25 cellular contexts compared by ENCODE assay signal in genomic region chr17:82605939-82606600, GRCh38. TPM values are rescaled to one million over a fixed set of nuclear protein-coding genes. Genes with fewer than 3 reads are reported as not detected.
DNase-seq lines count a peak whose midpoint lies in the region; ATAC-seq, FAIRE-seq and TF ChIP-seq lines count a peak whose summit lies in the region.
"Had no signal": no experiment of that assay in that cellular context is flagged by ENCODE, and none has a peak within 500 bp of the region (broad histone marks: within the 10 kb centered on the region; RNA-seq: fewer than 3 reads in every experiment).

No MANE protein-coding gene starts in this region.

- peaks cover 54% of the 10 kb centered on the region; the same call in 2 of the 3 replicates for H3K36me3 ChIP-seq in K562 (ENCODE audit: control insufficient read depth, insufficient read depth, low read length)
- peaks cover 29 to 40% of the 10 kb centered on the region in 2 experiments for H3K36me3 ChIP-seq in HepG2 (replicated peaks in 1 of 2; ENCODE audit: control insufficient read depth in 1 of 2, insufficient read depth in 2 of 2, low read length in 2 of 2)

- POLR2A ChIA-PET in K562 (lab: Yijun Ruan, JAX) = interaction anchor here (0.8 kb wide), 1 partner anchor 71 kb away, joined by 3 read pairs; no protein-coding TSS in a partner anchor
- POLR2A ChIA-PET in HepG2 (lab: Yijun Ruan, JAX) = interaction anchor here (0.9 kb wide), 1 partner anchor 38 kb away, joined by 3 read pairs; no protein-coding TSS in a partner anchor

- 88% methylated on average over 16 of the region's 16 CpGs for WGBS in K562 (ENCODE audit: insufficient coverage, low coverage, missing lambda C conversion rate)
- 83% methylated on average over 16 of the region's 16 CpGs for WGBS in HepG2 (ENCODE audit: low lambda C conversion rate)

- FAIRE-seq in K562 (lab: Jason Lieb, UNC) = no peak
- no peak for FAIRE-seq in HepG2 (lab: Jason Lieb, UNC)
- FAIRE-seq: A204.1, D721Med, GM19239 had no signal

- H3K9me3 Mint-ChIP-seq in activated T-cell treated with anti-CD3 and anti-CD28 coated beads, Interleukin-2, amount 50 U/mL, for 24 hours = no peaks in the 10 kb centered on the region
- H3K9me3 Mint-ChIP-seq: activated T-cell treated with anti-CD3 and anti-CD28 coated beads, Interleukin-2, amount 50 U/mL, for 72 hours had no signal

- no TSS peak for BruUV-seq in K562 (replicated peaks; lab: Mats Ljungman, UMichigan)
- no TSS peak for BruUV-seq in HepG2 (replicated peaks; lab: Mats Ljungman, UMichigan)

- H3K4me1 ChIP-seq in K562 (replicated peaks in 1 of 2; ENCODE audit: control insufficient read depth in 2 of 2, insufficient read depth in 2 of 2, low read length in 2 of 2) = peaks cover 2 to 7% of the 10 kb centered on the region in 2 experiments
- H3K4me1 ChIP-seq in HepG2 (ENCODE audit: insufficient read depth, low read length) = peaks cover 14% of the 10 kb centered on the region
- H3K4me1 ChIP-seq: body of pancreas, SJSA1 had no signal

- no peak overlapping the region for H3K4me3 Mint-ChIP-seq in activated T-cell treated with anti-CD3 and anti-CD28 coated beads, Interleukin-2, amount 50 U/mL, for 24 hours
- H3K4me3 Mint-ChIP-seq: activated naive CD8-positive, alpha-beta T cell; activated T-cell treated with anti-CD3 and anti-CD28 coated beads, Interleukin-2, amount 50 U/mL, for 72 hours had no signal

- no peak for TF ChIP-seq POLR2A in K562 (conservative IDR thresholded peaks at IDR 0.05)
- TF ChIP-seq POLR2A in HepG2 (IDR thresholded peaks at IDR 0.05; ENCODE audit: insufficient read depth in 1 of 2, low read depth in 2 of 2, low read length in 2 of 2) = no peak

- peaks cover 16% of the 10 kb centered on the region for H3K4me1 Mint-ChIP-seq in activated T-cell treated with anti-CD3 and anti-CD28 coated beads, Interleukin-2, amount 50 U/mL, for 24 hours (ENCODE audit: low read depth)

- peak overlapping the region; percentile 44 for H3K27ac Mint-ChIP-seq in activated T-cell treated with anti-CD3 and anti-CD28 coated beads, Interleukin-2, amount 50 U/mL, for 24 hours
- H3K27ac Mint-ChIP-seq: activated naive CD8-positive, alpha-beta T cell had no signal

- no peak for TF ChIP-seq EP300 in K562 (IDR thresholded peaks at IDR 0.05; ENCODE audit: low read length)
- no peak for TF ChIP-seq EP300 in HepG2 (IDR thresholded peaks at IDR 0.05; ENCODE audit: low read depth in 2 of 2, low read length in 2 of 2)
- no peak for TF ChIP-seq EP300 in HepG2 (CRISPR knock-in tag; IDR thresholded peaks at IDR 0.05; ENCODE audit: borderline replicate concordance)

- no peak for TF ChIP-seq CTCF in K562 (IDR thresholded peaks at IDR 0.05 in 2 of 3, conservative IDR thresholded peaks at IDR 0.05 in 1 of 3; ENCODE audit: insufficient read depth in 2 of 3, low read depth in 1 of 3, low read length in 3 of 3)
- TF ChIP-seq CTCF in HepG2 (CRISPR knock-in tag; IDR thresholded peaks at IDR 0.05) = no peak

- no peak for TF ChIP-seq RAD21 in K562 (CRISPR knock-in tag; conservative IDR thresholded peaks at IDR 0.05 in 1 of 2, IDR thresholded peaks at IDR 0.05 in 1 of 2)
- TF ChIP-seq RAD21 in HepG2 (CRISPR knock-in tag; IDR thresholded peaks at IDR 0.05) = no peak

- H3K79me2 ChIP-seq in K562 (ENCODE audit: control insufficient read depth, insufficient read depth, low read length) (no peaks in the 10 kb centered on the region), HepG2 (ENCODE audit: insufficient read depth, low read length) (no peaks in the 10 kb centered on the region)

- intact Hi-C loops in K562 (cut with micrococcal nuclease) = no loop called here
- intact Hi-C loops in HepG2 (cut with micrococcal nuclease; ENCODE audit: unreplicated experiment) = no loop called here

- H3K9ac ChIP-seq in K562 (ENCODE audit: insufficient read depth in 1 of 2, low read depth in 2 of 2, low read length in 2 of 2) = no peak overlapping the region
- H3K9ac ChIP-seq in HepG2 (ENCODE audit: insufficient read depth, low read depth, low read length) = no peak overlapping the region
- H3K9ac ChIP-seq: BLaER1 had no signal

- H3K27me3 Mint-ChIP-seq in activated T-cell treated with anti-CD3 and anti-CD28 coated beads, Interleukin-2, amount 50 U/mL, for 24 hours = no peaks in the 10 kb centered on the region
- H3K27me3 Mint-ChIP-seq: activated naive CD8-positive, alpha-beta T cell had no signal

- no peak overlapping the region for H2AFZ ChIP-seq in K562 (ENCODE audit: low read depth, low read length)
- no peak overlapping the region for H2AFZ ChIP-seq in HepG2 (ENCODE audit: low read length)

- ATAC-seq in K562 (no peak), HepG2 (peak; percentile 26), GM19452 (IDR thresholded peaks at IDR 0.05; ENCODE audit: unreplicated experiment) (no peak)
- ATAC-seq: activated T-cell treated with anti-CD3 and anti-CD28 coated beads, Interleukin-2, amount 50 U/mL, for 72 hours; body of pancreas; gastroesophageal sphincter had no signal

- no peak overlapping the region for H3K4me2 ChIP-seq in K562 (ENCODE audit: insufficient read depth, low read length)
- H3K4me2 ChIP-seq in HepG2 (ENCODE audit: low read depth, low read length) = no peak overlapping the region

- no peak overlapping the region for H3K4me3 ChIP-seq in K562
- H3K4me3 ChIP-seq in HepG2 (replicated peaks in 1 of 3; ENCODE audit: insufficient read depth in 1 of 3, low read depth in 2 of 3, low read length in 3 of 3) = no peak overlapping the region
- H3K4me3 ChIP-seq: BLaER1, body of pancreas, gastroesophageal sphincter, SJSA1 had no signal

- CTCF ChIA-PET in K562 (lab: Yijun Ruan, JAX; ENCODE audit: low intra/inter-chr PET ratio) (no interaction called here), HepG2 (lab: Yijun Ruan, JAX; ENCODE audit: low intra/inter-chr PET ratio, low total read pairs) (no interaction called here)

- in situ Hi-C loops in K562 (cut with MboI) = no loop called here
- in situ Hi-C loops in HepG2 (cut with HindIII; ENCODE audit: extremely low pct_ligation_motif_present, low pct_unique_long_range_greater_than_20kb) = no loop called here

- H3K27me3 ChIP-seq in K562 (ENCODE audit: control insufficient read depth in 2 of 2, insufficient read depth in 2 of 2, low read length in 2 of 2) (no peaks in the 10 kb centered on the region), HepG2 (ENCODE audit: control insufficient read depth in 1 of 2, insufficient read depth in 2 of 2, low read length in 2 of 2) (no peaks in the 10 kb centered on the region)
- H3K27me3 ChIP-seq: BLaER1, body of pancreas, gastroesophageal sphincter, neutrophil, SJSA1 had no signal

- peaks cover 80% of the 10 kb centered on the region for H3K36me3 Mint-ChIP-seq in activated T-cell treated with anti-CD3 and anti-CD28 coated beads, Interleukin-2, amount 50 U/mL, for 24 hours (ENCODE audit: low read depth)

- no peaks in the 10 kb centered on the region for H3K9me1 ChIP-seq in K562 (ENCODE audit: control insufficient read depth, insufficient read depth, low read length)

- H3K27ac ChIP-seq in K562 (ENCODE audit: extremely low read depth, low read depth, low read length) = no peak overlapping the region
- H3K27ac ChIP-seq in HepG2 (ENCODE audit: extremely low read length, insufficient read depth, low read length) = peak overlapping the region; percentile 11
- H3K27ac ChIP-seq in substantia nigra (ENCODE audit: low read depth, low read length, poor library complexity, severe bottlenecking) = peak overlapping the region; percentile 14
- H3K27ac ChIP-seq: body of pancreas, gastroesophageal sphincter, neutrophil, SJSA1 had no signal

- no peaks in the 10 kb centered on the region for H4K20me1 ChIP-seq in K562 (replicated peaks; ENCODE audit: control insufficient read depth, insufficient read depth, low read length)
- peaks cover 7% of the 10 kb centered on the region; the same call in 1 of the 2 replicates for H4K20me1 ChIP-seq in HepG2 (ENCODE audit: insufficient read depth, low read length)

- no peak for DNase-seq in activated T-cell treated with anti-CD3 and anti-CD28 coated beads, Interleukin-2, amount 50 U/mL, for 24 hours
- DNase-seq in activated T-cell treated with anti-CD3 and anti-CD28 coated beads, Interleukin-2, amount 50 U/mL, for 48 hours = no peak
- DNase-seq in K562 (ENCODE audit: extremely low read depth in 1 of 4, low spot score in 3 of 4) (no peak), HepG2 (ENCODE audit: low spot score) (no peak), substantia nigra (lab: John Stamatoyannopoulos, UW) (no peak), NCI-H1694 (lab: John Stamatoyannopoulos, UW) (no peak), dermis blood vessel endothelial cell (no peak)
- DNase-seq: activated CD4-positive, CD25-positive, alpha-beta regulatory T cell; activated T-cell treated with anti-CD3 and anti-CD28 coated beads, Interleukin-2, amount 50 U/mL, for 72 hours; body of pancreas; cortex of kidney; erythroblast; midbrain; NCI-H82; OCI-M1; stimulated activated CD4-positive, alpha-beta T cell treated with anti-CD3 and anti-CD28 coated beads, Interleukin-15, amount 100 ng/mL, for 24 hours had no signal

- H3K9me3 ChIP-seq in K562 (replicated peaks; ENCODE audit: control insufficient read depth, insufficient read depth, low read depth, low read length) (peaks cover 2% of the 10 kb centered on the region; the same call in 1 of the 2 replicates), HepG2 (ENCODE audit: low read length) (no peaks in the 10 kb centered on the region)
- H3K9me3 ChIP-seq: BLaER1, body of pancreas, gastroesophageal sphincter, neutrophil, SJSA1 had no signal

RNA-seq across cellular contexts. Expression of gene WDR45B, which starts 42.2 kb away (rescaled TPM):
- 83.1 and 109 TPM in 2 replicates for total RNA-seq in K562 (2011; cell fraction: chromatin; rRNA removed; ENCODE audit: low replicate concordance)
- total RNA-seq in K562 (2011; cell fraction: nucleolus; rRNA removed) = 50.1 and 60.7 TPM in 2 replicates
- 83.7 and 86.3 TPM in 2 replicates for total RNA-seq in K562 (2011; cell fraction: nucleoplasm; rRNA removed)
- 30.6 and 36.8 TPM in 2 replicates for total RNA-seq in K562 (2014; rRNA removed)
- 27.9 and 30.0 TPM in 2 replicates for total RNA-seq in K562 (2014; rRNA removed; fragmentation: Illumina TruSeq; extraction: Trizol)
- total RNA-seq in K562 (2015; rRNA removed; fragmentation: Illumina TruSeq; extraction: Trizol) = 35.2 and 35.9 TPM in 2 replicates
- total RNA-seq in K562 (2021) = 35.8 and 38.3 TPM in 2 replicates
- 74.4 and 75.8 TPM in 2 replicates for polyA plus RNA-seq in K562 (2011; rRNA removed)
- polyA plus RNA-seq in K562 (2011; cell fraction: cytosol; rRNA removed) = 58.3 and 60.5 TPM in 2 replicates
- polyA plus RNA-seq in K562 (2011; cell fraction: nucleus; rRNA removed) = 106 and 133 TPM in 2 replicates
- polyA plus RNA-seq in K562 (2012) = 38.1 and 40.3 TPM in 2 replicates
- 39.2 and 40.0 TPM in 2 replicates for polyA plus RNA-seq in K562 (2014; fragmentation: Illumina TruSeq; extraction: Trizol)
- 1 to 10 TPM in 1 of 2 experiments, under 1 TPM in 1; 0.72 to 1.9 TPM for polyA plus RNA-seq in K562 (2014; fragmentation: Nextera tagmentation; extraction: Ambion mirVana)
- polyA plus RNA-seq in K562 (2014; rRNA removed) = 43.1 and 46.1 TPM in 2 replicates
- 37.0 and 42.6 TPM in 2 replicates for polyA minus RNA-seq in K562 (2011; rRNA and poly(A)+ RNA removed)
- 28.9 and 36.0 TPM in 2 replicates for polyA minus RNA-seq in K562 (2011; cell fraction: cytosol; rRNA and poly(A)+ RNA removed)
- polyA minus RNA-seq in K562 (2011; cell fraction: nucleus; rRNA and poly(A)+ RNA removed) = 29.6 and 30.9 TPM in 2 replicates
- 86.2 and 88.8 TPM in 2 replicates for total RNA-seq in HepG2 (2016; rRNA removed; fragmentation: Illumina TruSeq; extraction: Trizol)
- 59.9 and 62.3 TPM in 2 replicates for total RNA-seq in HepG2 (2016; cell fraction: cytosol; rRNA removed; fragmentation: Illumina TruSeq; extraction: Trizol; ENCODE audit: low read depth)
- 80.2 and 87.6 TPM in 2 replicates for total RNA-seq in HepG2 (2016; cell fraction: insoluble cytoplasmic fraction; rRNA removed; fragmentation: Illumina TruSeq; extraction: Trizol)
- total RNA-seq in HepG2 (2016; cell fraction: membrane; rRNA removed; fragmentation: Illumina TruSeq; extraction: Trizol) = 148 and 149 TPM in 2 replicates
- 45.2 and 55.4 TPM in 2 replicates for total RNA-seq in HepG2 (2016; cell fraction: nucleus; rRNA removed; fragmentation: Illumina TruSeq; extraction: Trizol)
- polyA plus RNA-seq in HepG2 (2011; rRNA removed) = 153 and 155 TPM in 2 replicates
- 121 and 131 TPM in 2 replicates for polyA plus RNA-seq in HepG2 (2011; cell fraction: cytosol; rRNA removed)
- 186 and 214 TPM in 2 replicates for polyA plus RNA-seq in HepG2 (2011; cell fraction: nucleus; rRNA removed)
- 124 and 164 TPM in 2 replicates for polyA plus RNA-seq in HepG2 (2012)
- 65.9 and 70.7 TPM in 2 replicates for polyA plus RNA-seq in HepG2 (2016; cell fraction: cytosol; fragmentation: Illumina TruSeq; extraction: Trizol; ENCODE audit: low read depth)
- 89.4 and 101 TPM in 2 replicates for polyA plus RNA-seq in HepG2 (2016; cell fraction: insoluble cytoplasmic fraction; fragmentation: Illumina TruSeq; extraction: Trizol; ENCODE audit: low read depth)
- polyA plus RNA-seq in HepG2 (2016; cell fraction: membrane; fragmentation: Illumina TruSeq; extraction: Trizol; ENCODE audit: low read depth) = 129 and 138 TPM in 2 replicates
- 81.4 and 81.5 TPM in 2 replicates for polyA plus RNA-seq in HepG2 (2016; cell fraction: nucleus; fragmentation: Illumina TruSeq; extraction: Trizol; ENCODE audit: insufficient read depth, low read depth)
- polyA minus RNA-seq in HepG2 (2011; rRNA and poly(A)+ RNA removed; ENCODE audit: low replicate concordance) = 68.7 and 113 TPM in 2 replicates
- polyA minus RNA-seq in HepG2 (2011; cell fraction: cytosol; rRNA and poly(A)+ RNA removed) = 60.7 and 64.4 TPM in 2 replicates
- 61.5 and 68.1 TPM in 2 replicates for polyA minus RNA-seq in HepG2 (2011; cell fraction: nucleus; rRNA and poly(A)+ RNA removed)
- total RNA-seq in dermis blood vessel endothelial cell = 61.4 and 91.0 TPM in 2 replicates
